ENCODE assay signal across 9 cellular contexts in genomic region chr22:46086577-46087335, GRCh38.
DNase-seq lines count a peak whose midpoint lies in the region; ATAC-seq, FAIRE-seq and TF ChIP-seq lines count a peak whose summit lies in the region.
"Had no signal": no experiment of that assay in that cellular context is flagged by ENCODE, and none has a peak within 500 bp of the region (broad histone marks: within the 10 kb centered on the region; RNA-seq: fewer than 3 reads in every experiment).

No MANE protein-coding gene starts in this region.

- H3K36me3 ChIP-seq in body of pancreas (replicated peaks in 1 of 2; ENCODE audit: insufficient read depth in 1 of 2, low read depth in 2 of 2), result no peaks in the 10 kb centered on the region
- no peaks in the 10 kb centered on the region for H3K36me3 ChIP-seq in small intestine (ENCODE audit: control insufficient read depth in 2 of 2, insufficient read depth in 2 of 2, low read length in 2 of 2)

- H3K4me1 Mint-ChIP-seq in natural killer cell treated with Interleukin-12 subunit alpha and Interleukin-12 subunit beta and Interleukin-15 and Interleukin-18, amount 100 ng/mL, for 72 hours (ENCODE audit: low read depth in 2 of 2), result peaks cover 0 to 7% of the 10 kb centered on the region in 2 donors

- H3K27me3 ChIP-seq in body of pancreas (no peaks in the 10 kb centered on the region), right cardiac atrium (ENCODE audit: control insufficient read depth, insufficient read depth) (no peaks in the 10 kb centered on the region), small intestine (ENCODE audit: control insufficient read depth in 2 of 2, insufficient read depth in 2 of 2, low read length in 2 of 2) (no peaks in the 10 kb centered on the region)

- ATAC-seq in body of pancreas (no peak), right cardiac atrium (no peak)
- no peak for ATAC-seq in natural killer cell treated with Interleukin-12 subunit alpha and Interleukin-12 subunit beta and Interleukin-15 and Interleukin-18, amount 100 ng/mL, for 72 hours

- FAIRE-seq in small intestine (lab: Jason Lieb, UNC), result no peak

- DNase-seq in EH (ENCODE audit: low read depth) (peak; percentile 73), body of pancreas (peak in 3 of 4 donors; percentile 35 to 47 (median 46)), right cardiac atrium (peak; percentile 42 to 76 (median 74)), small intestine (no peak), SKM-1 treated with dmso at 0.1 percent for 144 hours (lab: John Stamatoyannopoulos, UW; ENCODE audit: unreplicated experiment) (no peak), KBM-7 (no peak), GDM1 (lab: John Stamatoyannopoulos, UW) (no peak)
- no peak for DNase-seq in natural killer cell treated with Interleukin-12 subunit alpha and Interleukin-12 subunit beta and Interleukin-15 and Interleukin-18, amount 100 ng/mL, for 72 hours (ENCODE audit: low spot score)
- DNase-seq: NCI-H146 had no signal

- no peak overlapping the region for H3K4me3 Mint-ChIP-seq in natural killer cell treated with Interleukin-12 subunit alpha and Interleukin-12 subunit beta and Interleukin-15 and Interleukin-18, amount 100 ng/mL, for 72 hours

- H3K27ac Mint-ChIP-seq in natural killer cell treated with Interleukin-12 subunit alpha and Interleukin-12 subunit beta and Interleukin-15 and Interleukin-18, amount 100 ng/mL, for 72 hours, result peak overlapping the region in 1 of 2 donors; percentile 45

- H3K4me1 ChIP-seq in body of pancreas (peaks cover 100% of the 10 kb centered on the region), right cardiac atrium (ENCODE audit: control insufficient read depth, insufficient read depth, low read length) (peaks cover 39% of the 10 kb centered on the region), small intestine (ENCODE audit: control insufficient read depth in 2 of 2, insufficient read depth in 1 of 2, low read depth in 1 of 2, low read length in 1 of 2) (peaks cover 8 to 13% of the 10 kb centered on the region in 2 donors)

- no peak overlapping the region for H3K4me3 ChIP-seq in body of pancreas
- H3K4me3 ChIP-seq in right cardiac atrium (ENCODE audit: low read length), result no peak overlapping the region
- H3K4me3 ChIP-seq in small intestine (ENCODE audit: low read depth in 1 of 2, low read length in 2 of 2), result no peak overlapping the region

- peak overlapping the region; percentile 87 to 99 (median 94) for H3K27ac ChIP-seq in body of pancreas
- H3K27ac ChIP-seq in right cardiac atrium (ENCODE audit: low read length), result peak overlapping the region; percentile 96
- H3K27ac ChIP-seq in small intestine (ENCODE audit: low read depth in 1 of 2, low read length in 1 of 2), result peak overlapping the region; percentile 69 to 76

- no peaks in the 10 kb centered on the region for H3K36me3 Mint-ChIP-seq in natural killer cell treated with Interleukin-12 subunit alpha and Interleukin-12 subunit beta and Interleukin-15 and Interleukin-18, amount 100 ng/mL, for 72 hours

- 10 to 51% methylated on average over 2 to 18 of the region's 18 CpGs for WGBS in body of pancreas, 2 donors
- WGBS in right cardiac atrium, result 40% methylated on average over 18 of the region's 18 CpGs
- 63 to 77% (median 76%) methylated on average over 18 of the region's 18 CpGs for WGBS in small intestine, 3 donors

- TF ChIP-seq POLR2A in body of pancreas (IDR thresholded peaks at IDR 0.05), result no peak

- no peaks in the 10 kb centered on the region for H3K9me3 Mint-ChIP-seq in natural killer cell treated with Interleukin-12 subunit alpha and Interleukin-12 subunit beta and Interleukin-15 and Interleukin-18, amount 100 ng/mL, for 72 hours

- H3K9me3 ChIP-seq in body of pancreas (no peaks in the 10 kb centered on the region), right cardiac atrium (ENCODE audit: control insufficient read depth, low read length) (no peaks in the 10 kb centered on the region), small intestine (ENCODE audit: control insufficient read depth, low read depth) (no peaks in the 10 kb centered on the region)

- H3K27me3 Mint-ChIP-seq in natural killer cell treated with Interleukin-12 subunit alpha and Interleukin-12 subunit beta and Interleukin-15 and Interleukin-18, amount 100 ng/mL, for 72 hours, result no peaks in the 10 kb centered on the region

- intact Hi-C loops in body of pancreas (cut with DNase I) (no loop called here), right cardiac atrium (cut with DNase I) (no loop called here)

- no peak for TF ChIP-seq CTCF in body of pancreas (IDR thresholded peaks at IDR 0.05)

- in situ Hi-C loops in KBM-7 (cut with MboI; ENCODE audit: low pct_unique_long_range_greater_than_20kb, low sequenced_read_pairs), result no loop called here

Comparison
In these comparisons a context has a peak if more than half of its experiments do, and no peak if none do; other contexts are left out.
1. DNase-seq: peak in EH (single experiment), body of pancreas (3 of 4) and right cardiac atrium (3 of 3); none in small intestine (single experiment), SKM-1 treated with dmso at 0.1 percent for 144 hours (single experiment), KBM-7 (single experiment), GDM1 (single experiment) and natural killer cell treated with Interleukin-12 subunit alpha and Interleukin-12 subunit beta and Interleukin-15 and Interleukin-18, amount 100 ng/mL, for 72 hours (single experiment).
2. Peak in every context shown above with its lines, with median percentiles within 50 percentile points of each other: H3K27ac ChIP-seq.